Comparison of ENCODE assay signal across 7 cellular contexts in genomic region chr18:24015897-24016631, GRCh38. TPM values are rescaled to one million over a fixed set of nuclear protein-coding genes. Genes with fewer than 3 reads are reported as not detected.
DNase-seq lines count a peak whose midpoint lies in the region; ATAC-seq and TF ChIP-seq lines count a peak whose summit lies in the region.

No MANE protein-coding gene starts in this region.

- no peak overlapping the region for H3K9ac ChIP-seq in SU-DHL-6 (ENCODE audit: low read length)

- H3K36me3 Mint-ChIP-seq in GM23338 (ENCODE audit: low read depth) = no peaks in the 10 kb centered on the region; the same call in 2 of the 3 replicates

- 55 to 62% methylated on average over 12 of the region's 12 CpGs for WGBS in gastroesophageal sphincter (ENCODE audit: low coverage in 1 of 2), 2 donors

- H3F3A ChIP-seq in GM23338 (replicated peaks; ENCODE audit: low read depth) (peaks cover 11% of the 10 kb centered on the region), SU-DHL-6 (ENCODE audit: insufficient read depth) (peaks cover 31% of the 10 kb centered on the region)

- peak overlapping the region; percentile 82 for H3K4me2 ChIP-seq in GM23338
- H3K4me2 ChIP-seq in SU-DHL-6 (ENCODE audit: low read depth, low read length, poor library complexity, severe bottlenecking) = peak overlapping the region; percentile 71

- H3K4me1 ChIP-seq in GM23338 (ENCODE audit: insufficient read depth) = peaks cover 54% of the 10 kb centered on the region
- peaks cover 0 to 27% (median 0%) of the 10 kb centered on the region in 3 donors for H3K4me1 ChIP-seq in gastroesophageal sphincter

- no peak for TF ChIP-seq POLR2A in gastroesophageal sphincter (IDR thresholded peaks at IDR 0.05)

- H3K4me1 Mint-ChIP-seq in GM23338 = peaks cover 47% of the 10 kb centered on the region

- H3K4me3 Mint-ChIP-seq in GM23338 = peak overlapping the region; percentile 85

- peaks cover 9% of the 10 kb centered on the region; the same call in 1 of the 2 replicates for H4K20me1 ChIP-seq in GM23338 (replicated peaks; ENCODE audit: insufficient read depth)
- H4K20me1 ChIP-seq in SU-DHL-6 (ENCODE audit: low read depth, low read length) = peaks cover 10% of the 10 kb centered on the region; the same call in 1 of the 2 replicates

- peak overlapping the region; percentile 89 for H3K4me3 ChIP-seq in GM23338
- H3K4me3 ChIP-seq in SU-DHL-6 (ENCODE audit: insufficient read depth, low read length, poor library complexity, severe bottlenecking) = peak overlapping the region; percentile 65
- peak overlapping the region; percentile 94 to 96 for H3K4me3 ChIP-seq in gastroesophageal sphincter
- H3K4me3 ChIP-seq in skin epidermis = peak overlapping the region; percentile 70 to 92 (median 87)

- no peaks in the 10 kb centered on the region for H3K36me3 ChIP-seq in GM23338 (ENCODE audit: insufficient read depth)
- no peaks in the 10 kb centered on the region for H3K36me3 ChIP-seq in SU-DHL-6 (ENCODE audit: low read length)
- H3K36me3 ChIP-seq in gastroesophageal sphincter = peaks cover 0 to 5% of the 10 kb centered on the region in 2 donors

- no peaks in the 10 kb centered on the region; the same call in 2 of the 3 replicates for H3K9me3 Mint-ChIP-seq in GM23338

- TF ChIP-seq EP300 in gastroesophageal sphincter (IDR thresholded peaks at IDR 0.05) = no peak

- H2AFZ ChIP-seq in GM23338 (no peak overlapping the region), SU-DHL-6 (ENCODE audit: low read depth, low read length, severe bottlenecking) (no peak overlapping the region)

- H3K27ac Mint-ChIP-seq in GM23338 = no peak overlapping the region

- peaks cover 12% of the 10 kb centered on the region for H3K27me3 Mint-ChIP-seq in GM23338 (ENCODE audit: insufficient read depth, low read depth, poor library complexity)

- H3K27ac ChIP-seq in GM23338 (ENCODE audit: low read depth) (no peak overlapping the region), SU-DHL-6 (ENCODE audit: low read depth, low read length) (no peak overlapping the region), gastroesophageal sphincter (peak overlapping the region in 2 of 4 donors; percentile 91), skin epidermis (peak overlapping the region in 19 of 21 experiments; percentile 6 to 98 (median 94))

- H3K27me3 ChIP-seq in GM23338 (ENCODE audit: insufficient read depth) (no peaks in the 10 kb centered on the region), SU-DHL-6 (ENCODE audit: low read length) (no peaks in the 10 kb centered on the region), gastroesophageal sphincter (no peaks in the 10 kb centered on the region)

- DNase-seq in GM23338 (ENCODE audit: low spot score) = no peak
- DNase-seq in NK-92 (lab: John Stamatoyannopoulos, UW; ENCODE audit: unreplicated experiment) = no peak
- no peak for DNase-seq in NCI-H510A (lab: John Stamatoyannopoulos, UW)

- no peak for ATAC-seq in GM23338
- no peak for ATAC-seq in gastroesophageal sphincter
- ATAC-seq in GM19397 (IDR thresholded peaks at IDR 0.05; ENCODE audit: unreplicated experiment) = no peak

- TF ChIP-seq CTCF in GM23338 (conservative IDR thresholded peaks at IDR 0.05; ENCODE audit: low read depth in 2 of 2) (no peak), SU-DHL-6 (IDR thresholded peaks at IDR 0.05; ENCODE audit: insufficient read depth, low read length, poor library complexity, severe bottlenecking) (no peak), gastroesophageal sphincter (IDR thresholded peaks at IDR 0.05) (no peak)

- H3K79me2 ChIP-seq in GM23338 (replicated peaks; ENCODE audit: insufficient read depth) = peaks cover 64% of the 10 kb centered on the region
- H3K79me2 ChIP-seq in SU-DHL-6 (ENCODE audit: insufficient read depth, low read length) = no peaks in the 10 kb centered on the region

- H3K9me2 ChIP-seq in GM23338 (ENCODE audit: insufficient read depth) = no peaks in the 10 kb centered on the region
- no peaks in the 10 kb centered on the region for H3K9me2 ChIP-seq in SU-DHL-6 (replicated peaks; ENCODE audit: insufficient read depth, low read length)

- H3K9me3 ChIP-seq in SU-DHL-6 (ENCODE audit: insufficient read depth, low read length) (no peaks in the 10 kb centered on the region), gastroesophageal sphincter (no peaks in the 10 kb centered on the region)

TF ChIP-seq in GM23338, 12 proteins besides CTCF, POLR2A, EP300 and RAD21:
- TF ChIP-seq STAT1 (IDR thresholded peaks at IDR 0.05; ENCODE audit: unreplicated experiment) (no peak), ZNF462 (CRISPR knock-in tag; IDR thresholded peaks at IDR 0.05) (no peak), ZNF331 (CRISPR knock-in tag; IDR thresholded peaks at IDR 0.05; ENCODE audit: low read depth) (no peak), CREB1 (CRISPR knock-in tag; IDR thresholded peaks at IDR 0.05; ENCODE audit: low read depth) (no peak)

RNA-seq across cellular contexts. Expression of gene TTC39C, which starts 1.5 kb away (rescaled TPM):
- total RNA-seq in GM23338 (2014; rRNA removed; shearing (Covaris generic)) = 108 and 136 TPM in 2 replicates
- 69.2 and 69.4 TPM in 2 replicates for polyA plus RNA-seq in GM23338 (2016; fragmentation: Nextera tagmentation; extraction: Ambion mirVana)
- total RNA-seq in gastroesophageal sphincter = 10 to 100 TPM; 20.9 to 37.7 (median 33.6) TPM

Comparison
In these comparisons a context has a peak if more than half of its experiments do, and no peak if none do; other contexts are left out.
1. H3K27ac ChIP-seq: peak in skin epidermis (19 of 21); none in GM23338 (single experiment) and SU-DHL-6 (single experiment).
2. Peak in every context shown above with its lines, with median percentiles within 50 percentile points of each other: H3K4me3 ChIP-seq.